23 cellular contexts compared by ENCODE assay signal in genomic region chr12:87806310-87806709, GRCh38.
"Had no signal": no experiment of that assay in that cellular context is flagged by ENCODE, and none has a peak within 500 bp of the region (broad histone marks: within the 10 kb centered on the region; RNA-seq: fewer than 3 reads in every experiment).

No MANE protein-coding gene starts in this region.

- H3K27ac ChIP-seq: colonic mucosa, left ventricle myocardium inferior, tibial nerve, WERI-Rb-1 had no signal

- H3K4me3 ChIP-seq: colonic mucosa, left ventricle myocardium inferior, mucosa of descending colon, tibial nerve had no signal

- H3K36me3 ChIP-seq: colonic mucosa, left ventricle myocardium inferior, tibial nerve, WERI-Rb-1 had no signal

- ATAC-seq: activated T-helper 17 cell treated with anti-CD3 and anti-CD28 coated beads, Interleukin-2, amount 50 U/mL, for 72 hours; mucosa of descending colon; naive thymus-derived CD8-positive, alpha-beta T cell had no signal

- H3K9me3 Mint-ChIP-seq: activated naive CD8-positive, alpha-beta T cell treated with anti-CD3 and anti-CD28 coated beads for 36 hours; activated T-helper 17 cell treated with anti-CD3 and anti-CD28 coated beads, Interleukin-2, amount 50 U/mL, for 72 hours; endodermal cell had no signal

- H3K27ac Mint-ChIP-seq: activated naive CD8-positive, alpha-beta T cell treated with anti-CD3 and anti-CD28 coated beads for 36 hours; activated T-helper 17 cell treated with anti-CD3 and anti-CD28 coated beads, Interleukin-2, amount 50 U/mL, for 72 hours; endodermal cell; naive thymus-derived CD8-positive, alpha-beta T cell; progenitor cell of endocrine pancreas had no signal

- H3K4me1 ChIP-seq: colonic mucosa, left ventricle myocardium inferior had no signal

- H3K27me3 ChIP-seq: colonic mucosa, tibial nerve had no signal

- H3K4me3 Mint-ChIP-seq: activated naive CD8-positive, alpha-beta T cell treated with anti-CD3 and anti-CD28 coated beads for 36 hours; activated T-helper 17 cell treated with anti-CD3 and anti-CD28 coated beads, Interleukin-2, amount 50 U/mL, for 72 hours; endodermal cell; naive thymus-derived CD8-positive, alpha-beta T cell had no signal

- H3K9me3 ChIP-seq: colonic mucosa, left ventricle myocardium inferior, mucosa of descending colon, tibial nerve had no signal

- DNase-seq: activated CD4-positive, alpha-beta T cell treated with anti-CD3 and anti-CD28 coated beads, Interleukin-2, amount 50 U/mL, for 48 hours; activated naive CD4-positive, alpha-beta T cell; activated naive CD8-positive, alpha-beta T cell treated with anti-CD3 and anti-CD28 coated beads for 36 hours; activated T-cell treated with anti-CD3 and anti-CD28 coated beads for 4 hours; amygdala; caudate nucleus; colonic mucosa; endodermal cell; erythroblast; hypothalamus; islet precursor cell; left ventricle myocardium inferior; mucosa of descending colon; naive thymus-derived CD8-positive, alpha-beta T cell; occipital lobe; stimulated activated CD4-positive, alpha-beta T cell treated with anti-CD3 and anti-CD28 coated beads, Interleukin-12 subunit alpha, Interleukin-12 subunit beta, amount 100 ng/mL, for 4 hours; stimulated activated CD4-positive, alpha-beta T cell treated with anti-CD3 and anti-CD28 coated beads, Interleukin-1b, Interleukin-23, amount 100 ng/mL, for 48 hours; stimulated activated naive CD4-positive, alpha-beta T cell treated with Interleukin-2 at 50 U/mL for 16 hours; SW 1271; WERI-Rb-1 had no signal

- H3K27me3 Mint-ChIP-seq: activated naive CD8-positive, alpha-beta T cell treated with anti-CD3 and anti-CD28 coated beads for 36 hours; activated T-helper 17 cell treated with anti-CD3 and anti-CD28 coated beads, Interleukin-2, amount 50 U/mL, for 72 hours; naive thymus-derived CD8-positive, alpha-beta T cell; progenitor cell of endocrine pancreas had no signal

- H3K4me1 Mint-ChIP-seq: activated naive CD8-positive, alpha-beta T cell treated with anti-CD3 and anti-CD28 coated beads for 36 hours; activated T-helper 17 cell treated with anti-CD3 and anti-CD28 coated beads, Interleukin-2, amount 50 U/mL, for 72 hours; naive thymus-derived CD8-positive, alpha-beta T cell had no signal

- H3K36me3 Mint-ChIP-seq: activated naive CD8-positive, alpha-beta T cell treated with anti-CD3 and anti-CD28 coated beads for 36 hours; naive thymus-derived CD8-positive, alpha-beta T cell had no signal
